In the genomic region with DNA sequence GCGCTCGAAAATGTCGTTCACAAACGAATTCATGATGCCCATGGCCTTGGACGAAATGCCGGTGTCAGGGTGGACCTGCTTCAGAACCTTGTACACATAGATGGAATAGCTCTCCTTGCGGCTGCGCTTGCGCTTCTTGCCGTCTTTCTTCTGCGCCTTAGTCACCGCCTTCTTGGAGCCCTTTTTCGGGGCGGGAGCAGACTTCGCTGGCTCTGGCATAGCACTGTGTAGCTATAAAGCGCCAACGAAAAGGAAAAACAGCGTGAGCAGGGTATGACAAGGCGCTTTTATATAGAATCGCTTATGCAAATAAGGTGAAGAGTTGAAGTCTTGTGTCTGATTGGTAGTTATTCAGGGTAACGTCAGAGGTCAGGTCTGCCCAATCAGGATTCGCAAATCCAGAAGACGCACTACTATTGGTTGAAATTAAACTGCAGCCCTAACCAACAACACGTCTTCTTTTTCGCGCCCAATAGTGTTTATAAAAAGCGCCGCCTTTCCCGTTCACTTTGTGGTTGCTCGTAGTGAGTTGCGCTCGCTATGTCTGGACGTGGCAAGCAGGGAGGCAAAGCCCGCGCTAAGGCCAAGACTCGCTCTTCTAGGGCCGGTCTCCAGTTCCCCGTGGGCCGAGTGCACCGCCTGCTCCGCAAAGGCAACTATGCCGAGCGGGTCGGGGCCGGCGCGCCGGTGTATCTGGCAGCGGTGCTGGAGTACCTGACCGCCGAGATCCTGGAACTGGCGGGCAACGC, we compare ENCODE assay signal across 8 cellular contexts.
DNase-seq lines count a peak whose midpoint lies in the region; ATAC-seq, FAIRE-seq and TF ChIP-seq lines count a peak whose summit lies in the region.

No MANE protein-coding gene starts in this region.

- H3K9me3 ChIP-seq in T-helper 17 cell (ENCODE audit: control insufficient read depth, low read length, poor library complexity, severe bottlenecking), result no peaks in the 10 kb centered on the region
- H3K9me3 ChIP-seq in astrocyte (ENCODE audit: insufficient read depth, low read depth, low read length), result no peaks in the 10 kb centered on the region
- peaks cover 35% of the 10 kb centered on the region for H3K9me3 ChIP-seq in WERI-Rb-1 (ENCODE audit: severe bottlenecking)

- no peaks in the 10 kb centered on the region for H3K79me2 ChIP-seq in astrocyte (ENCODE audit: insufficient read depth, low read length)

- H3K27ac Mint-ChIP-seq in T-helper 17 cell, result no peak overlapping the region
- no peak overlapping the region for H3K27ac Mint-ChIP-seq in astrocyte (ENCODE audit: unreplicated experiment)

- H3K4me3 Mint-ChIP-seq in T-helper 17 cell (no peak overlapping the region), astrocyte (ENCODE audit: unreplicated experiment) (no peak overlapping the region)

- TF ChIP-seq CTCF in astrocyte (IDR thresholded peaks at IDR 0.05; ENCODE audit: insufficient read depth, low read depth, low read length) (no peak), WERI-Rb-1 (IDR thresholded peaks at IDR 0.05; ENCODE audit: low read depth, low read length) (no peak)

- ATAC-seq in GM18498 (IDR thresholded peaks at IDR 0.05; ENCODE audit: unreplicated experiment), result peak; percentile 75
- peak; percentile 78 for ATAC-seq in HG02938 (IDR thresholded peaks at IDR 0.05; ENCODE audit: unreplicated experiment)
- peak; percentile 84 for ATAC-seq in T-helper 17 cell

- DNase-seq in NCI-H1694 treated with DMSO at 0.1 percent for 48 hours (lab: John Stamatoyannopoulos, UW) (peak; percentile 97), T-helper 17 cell (peak; percentile 68 to 81 (median 81)), astrocyte (ENCODE audit: low read depth) (peak; percentile 99), hippocampal formation (lab: John Stamatoyannopoulos, UW) (peak; percentile 77 to 94), renal cortical epithelial cell (ENCODE audit: low read depth) (peak; percentile 100), WERI-Rb-1 (no peak)

- peak overlapping the region; percentile 87 for H3K27ac ChIP-seq in astrocyte (ENCODE audit: low read depth, low read length)
- H3K27ac ChIP-seq in WERI-Rb-1, result no peak overlapping the region

- H4K20me1 ChIP-seq in astrocyte (ENCODE audit: insufficient read depth, low read length), result no peaks in the 10 kb centered on the region

- H3K36me3 ChIP-seq in astrocyte (ENCODE audit: insufficient read depth, low read length) (no peaks in the 10 kb centered on the region), WERI-Rb-1 (no peaks in the 10 kb centered on the region)

- H3K4me1 Mint-ChIP-seq in T-helper 17 cell (peaks cover 11% of the 10 kb centered on the region), astrocyte (ENCODE audit: low read depth, unreplicated experiment) (peaks cover 13% of the 10 kb centered on the region)

- H3K9ac ChIP-seq in astrocyte (ENCODE audit: low read length), result peak overlapping the region; percentile 89

- H3K27me3 Mint-ChIP-seq in T-helper 17 cell (no peaks in the 10 kb centered on the region), astrocyte (ENCODE audit: low read depth, unreplicated experiment) (no peaks in the 10 kb centered on the region)

- H2AFZ ChIP-seq in astrocyte (ENCODE audit: low read depth, low read length), result peak overlapping the region; percentile 39

- peak overlapping the region; percentile 72 for H3K4me3 ChIP-seq in astrocyte (ENCODE audit: insufficient read depth, low read depth, low read length)
- no peak overlapping the region for H3K4me3 ChIP-seq in WERI-Rb-1 (ENCODE audit: low read depth, low read length)

- H3K36me3 Mint-ChIP-seq in T-helper 17 cell (ENCODE audit: low read depth) (no peaks in the 10 kb centered on the region), astrocyte (ENCODE audit: low read depth, unreplicated experiment) (peaks cover 2% of the 10 kb centered on the region)

- no peaks in the 10 kb centered on the region for H3K9me3 Mint-ChIP-seq in astrocyte (ENCODE audit: unreplicated experiment)

- H3K27me3 ChIP-seq in astrocyte (ENCODE audit: insufficient read depth, low read length), result no peaks in the 10 kb centered on the region
- H3K27me3 ChIP-seq in WERI-Rb-1 (ENCODE audit: insufficient read depth, low read depth, severe bottlenecking), result peaks cover 96% of the 10 kb centered on the region

- peak overlapping the region; percentile 90 for H3K4me2 ChIP-seq in astrocyte (ENCODE audit: low read length)

- peaks cover 11% of the 10 kb centered on the region for H3K4me1 ChIP-seq in astrocyte (ENCODE audit: insufficient read depth, low read length)

- peak; percentile 75 for FAIRE-seq in astrocyte (lab: Jason Lieb, UNC)
